Comparison of ENCODE assay signal across 8 cellular contexts in genomic region chr2:85611705-85612587, GRCh38. TPM values are rescaled to one million over a fixed set of nuclear protein-coding genes. Genes with fewer than 3 reads are reported as not detected.
DNase-seq lines count a peak whose midpoint lies in the region; ATAC-seq and TF ChIP-seq lines count a peak whose summit lies in the region.

C2orf68 (minus strand) TSS chr2:85612066; CDS start chr2:85611984, 82 bp downstream.

- DNase-seq in DMS 273 (lab: John Stamatoyannopoulos, UW; ENCODE audit: unreplicated experiment) = peak; percentile 93
- DNase-seq in HUDEP-2 (lab: John Stamatoyannopoulos, UW; ENCODE audit: unreplicated experiment in 76 of 76) = peak in 74 of 76 experiments; percentile 32 to 90 (median 76)
- DNase-seq in OCI-M1 (lab: John Stamatoyannopoulos, UW) = peak; percentile 89
- peak; percentile 84 for DNase-seq in activated T-cell treated with anti-CD3 and anti-CD28 coated beads for 24 hours (ENCODE audit: low read depth)
- DNase-seq in epithelial cell of esophagus (ENCODE audit: low read depth) = peak; percentile 88
- DNase-seq in mucosa of descending colon = peak; percentile 93 to 95 (median 94)
- peak; percentile 81 for DNase-seq in stimulated activated CD8-positive, alpha-beta memory T cell treated with anti-CD3 and anti-CD28 coated beads, Interleukin-4, amount 100 ng/mL, for 24 hours (ENCODE audit: low read depth)

- peaks cover 10% of the 10 kb centered on the region for H3K4me1 ChIP-seq in mucosa of descending colon (ENCODE audit: low read depth)

- H3K4me3 ChIP-seq in epithelial cell of esophagus (ENCODE audit: low read length) (peak within 1 kb of the TSS; percentile 74), mucosa of descending colon (peak within 1 kb of the TSS; percentile 73)

- TF ChIP-seq CTCF in epithelial cell of esophagus (IDR thresholded peaks at IDR 0.05; ENCODE audit: insufficient read depth, low read depth, low read length, missing control alignments) (no peak), mucosa of descending colon (IDR thresholded peaks at IDR 0.05) (no peak)

- ATAC-seq in GM21381 (IDR thresholded peaks at IDR 0.05; ENCODE audit: unreplicated experiment) = peak; percentile 71
- peak; percentile 90 for ATAC-seq in mucosa of descending colon

- H3K36me3 ChIP-seq in mucosa of descending colon (ENCODE audit: low read depth) = no peaks in the 10 kb centered on the region

- H3K9me3 ChIP-seq in mucosa of descending colon = no peaks in the 10 kb centered on the region

- intact Hi-C loops in mucosa of descending colon (cut with DNase I, micrococcal nuclease) = no loop called here

RNA-seq across cellular contexts. Expression of gene C2orf68, which starts in this region (rescaled TPM):
- total RNA-seq in mucosa of descending colon = 10 to 100 TPM; 36.4 to 45.5 (median 36.7) TPM

Comparison
In these comparisons a context has a peak if more than half of its experiments do, and no peak if none do; other contexts are left out.
1. Peak in every context shown above with its lines: DNase-seq, ATAC-seq and H3K4me3 ChIP-seq.